ENCODE assay signal across 23 cellular contexts in genomic region chr10:86191166-86191565, GRCh38.
"Had no signal": no experiment of that assay in that cellular context is flagged by ENCODE, and none has a peak within 500 bp of the region (broad histone marks: within the 10 kb centered on the region; RNA-seq: fewer than 3 reads in every experiment).

No MANE protein-coding gene starts in this region.

- DNase-seq: IMR-90; Karpas-422; KG1; MG63; NCI-H1092; NCI-H1105 treated with DMSO at 0.1 percent for 48 hours; NCI-H1417 treated with DMSO at 0.1 percent for 48 hours; NCI-H146; NCI-H1694 treated with DMSO at 0.1 percent for 48 hours; NCI-H1930; NCI-H2081; NCI-H2107; NCI-H2227 treated with DMSO at 0.1 percent for 48 hours; NCI-H524; NCI-H526 treated with DMSO at 0.1 percent for 48 hours; NCI-H774; NK-92 treated with Interleukin-12 subunit alpha and Interleukin-12 subunit beta, amount 100 ng/mL, for 24 hours; PC-3; SHP77; SK-N-SH had no signal

- H3K36me3 ChIP-seq: MG63 had no signal

- H3K4me3 ChIP-seq: MG63 had no signal

- H3K27ac ChIP-seq: RWPE1 had no signal

- ATAC-seq: HepG2, Panc1, PC-3 had no signal

- H3K27me3 ChIP-seq: MG63 had no signal

- H3K9me3 ChIP-seq: MG63, SK-N-SH had no signal
